ENCODE assay signal across 29 cellular contexts in genomic region chr1:57102957-57103356, GRCh38.
"Had no signal": no experiment of that assay in that cellular context is flagged by ENCODE, and none has a peak within 500 bp of the region (broad histone marks: within the 10 kb centered on the region; RNA-seq: fewer than 3 reads in every experiment).

No MANE protein-coding gene starts in this region.

- H3K4me1 Mint-ChIP-seq: mesothelial cell of epicardium; naive B cell; stimulated activated naive B cell treated with anti-CD40 and anti-IgM and Interleukin-4, amounts not matched to agents 10 μg/mL and 1 μg/mL and 100 μg/mL, for 72 hours; T-helper 17 cell had no signal

- H3K9me3 Mint-ChIP-seq: activated CD8-positive, alpha-beta T cell treated with anti-CD3 and anti-CD28 coated beads for 36 hours; activated T-cell treated with anti-CD3 and anti-CD28 coated beads, Interleukin-2, amount 50 U/mL, for 4 hours; activated T-helper 2 cell treated with anti-CD3 and anti-CD28 coated beads, Interferon-gamma antibody, Interleukin-2, Interleukin-4, amounts not matched to agents 10 μg/mL and 5 μg/mL and 100 μg/mL, durations not matched to agents 14 hours and 24 hours and 36 hours; mesothelial cell of epicardium; nephron progenitor cell; stimulated activated naive B cell treated with anti-CD40 and anti-IgM and Interleukin-4, amounts not matched to agents 10 μg/mL and 1 μg/mL and 100 μg/mL, for 72 hours had no signal

- H3K9me3 ChIP-seq: gastrocnemius medialis, pancreas, prostate gland, stomach, thyroid gland, upper lobe of right lung had no signal

- H3K4me3 ChIP-seq: coronary artery, dorsolateral prefrontal cortex, gastrocnemius medialis, pancreas, prostate gland, stomach, thyroid gland, upper lobe of right lung had no signal

- DNase-seq: activated CD4-positive, alpha-beta T cell treated with anti-CD3 and anti-CD28 coated beads, Interleukin-2, amount 50 U/mL, for 1 hour; activated CD4-positive, CD25-positive, alpha-beta regulatory T cell treated with anti-CD3 and anti-CD28 coated beads, Interleukin-2, amount 50 U/mL, for 72 hours; activated CD8-positive, alpha-beta T cell treated with anti-CD3 and anti-CD28 coated beads for 36 hours; activated T-cell treated with anti-CD3 and anti-CD28 coated beads, Interleukin-2, amount 50 U/mL, for 4 hours; anterior cingulate cortex; dorsolateral prefrontal cortex; effector memory CD4-positive, alpha-beta T cell; erythroblast; gastrocnemius medialis; hippocampal formation; mammary epithelial cell; naive B cell; nephron progenitor cell; nucleus accumbens; pancreas; stimulated activated CD4-positive, alpha-beta T cell treated with anti-CD3 and anti-CD28 coated beads, Interleukin-15, amount 100 ng/mL, for 24 hours; stimulated activated CD4-positive, alpha-beta T cell treated with anti-CD3 and anti-CD28 coated beads, Interleukin-2, amount 100 ng/mL, for 24 hours; stimulated activated naive B cell treated with anti-CD40 and anti-IgM and Interleukin-4, amounts not matched to agents 10 μg/mL and 1 μg/mL and 100 μg/mL, for 72 hours; stomach; T-helper 17 cell; T1000; thyroid gland; upper lobe of right lung; WERI-Rb-1 had no signal

- H3K27me3 Mint-ChIP-seq: T-helper 17 cell had no signal

- H3K4me1 ChIP-seq: gastrocnemius medialis, pancreas, prostate gland, stomach, thyroid gland, upper lobe of right lung had no signal

- H3K4me3 Mint-ChIP-seq: activated CD8-positive, alpha-beta T cell treated with anti-CD3 and anti-CD28 coated beads for 36 hours; activated naive CD8-positive, alpha-beta T cell; activated T-cell treated with anti-CD3 and anti-CD28 coated beads, Interleukin-2, amount 50 U/mL, for 4 hours; mesothelial cell of epicardium; naive B cell; nephron progenitor cell; stimulated activated naive B cell treated with anti-CD40 and anti-IgM and Interleukin-4, amounts not matched to agents 10 μg/mL and 1 μg/mL and 100 μg/mL, for 72 hours; T-helper 17 cell had no signal

- H3K36me3 Mint-ChIP-seq: activated naive CD8-positive, alpha-beta T cell; mesothelial cell of epicardium; naive B cell; stimulated activated naive B cell treated with anti-CD40 and anti-IgM and Interleukin-4, amounts not matched to agents 10 μg/mL and 1 μg/mL and 100 μg/mL, for 72 hours had no signal

- H3K27me3 ChIP-seq: dorsolateral prefrontal cortex, gastrocnemius medialis, pancreas, stomach, thyroid gland, upper lobe of right lung had no signal

- FAIRE-seq: pancreas had no signal

- H3K27ac ChIP-seq: coronary artery, dorsolateral prefrontal cortex, gastrocnemius medialis, pancreas, prostate gland, stomach, thyroid gland, upper lobe of right lung, WERI-Rb-1 had no signal

- H3K36me3 ChIP-seq: gastrocnemius medialis, pancreas, prostate gland, stomach, thyroid gland, upper lobe of right lung, WERI-Rb-1 had no signal

- ATAC-seq: activated CD8-positive, alpha-beta T cell treated with anti-CD3 and anti-CD28 coated beads for 36 hours; activated T-cell treated with anti-CD3 and anti-CD28 coated beads, Interleukin-2, amount 50 U/mL, for 4 hours; gastrocnemius medialis; pancreas; stimulated activated naive B cell treated with anti-CD40 and anti-IgM and Interleukin-4, amounts not matched to agents 10 μg/mL and 1 μg/mL and 100 μg/mL, for 72 hours; T-helper 17 cell; upper lobe of right lung had no signal

- H3K27ac Mint-ChIP-seq: activated CD8-positive, alpha-beta T cell treated with anti-CD3 and anti-CD28 coated beads for 36 hours; activated naive CD8-positive, alpha-beta T cell; activated T-helper 2 cell treated with anti-CD3 and anti-CD28 coated beads, Interferon-gamma antibody, Interleukin-2, Interleukin-4, amounts not matched to agents 10 μg/mL and 5 μg/mL and 100 μg/mL, durations not matched to agents 14 hours and 24 hours and 36 hours; mesothelial cell of epicardium; naive B cell; nephron progenitor cell; stimulated activated naive B cell treated with anti-CD40 and anti-IgM and Interleukin-4, amounts not matched to agents 10 μg/mL and 1 μg/mL and 100 μg/mL, for 72 hours; T-helper 17 cell had no signal
